ENCODE assay signal across 11 cellular contexts in the genomic region with DNA sequence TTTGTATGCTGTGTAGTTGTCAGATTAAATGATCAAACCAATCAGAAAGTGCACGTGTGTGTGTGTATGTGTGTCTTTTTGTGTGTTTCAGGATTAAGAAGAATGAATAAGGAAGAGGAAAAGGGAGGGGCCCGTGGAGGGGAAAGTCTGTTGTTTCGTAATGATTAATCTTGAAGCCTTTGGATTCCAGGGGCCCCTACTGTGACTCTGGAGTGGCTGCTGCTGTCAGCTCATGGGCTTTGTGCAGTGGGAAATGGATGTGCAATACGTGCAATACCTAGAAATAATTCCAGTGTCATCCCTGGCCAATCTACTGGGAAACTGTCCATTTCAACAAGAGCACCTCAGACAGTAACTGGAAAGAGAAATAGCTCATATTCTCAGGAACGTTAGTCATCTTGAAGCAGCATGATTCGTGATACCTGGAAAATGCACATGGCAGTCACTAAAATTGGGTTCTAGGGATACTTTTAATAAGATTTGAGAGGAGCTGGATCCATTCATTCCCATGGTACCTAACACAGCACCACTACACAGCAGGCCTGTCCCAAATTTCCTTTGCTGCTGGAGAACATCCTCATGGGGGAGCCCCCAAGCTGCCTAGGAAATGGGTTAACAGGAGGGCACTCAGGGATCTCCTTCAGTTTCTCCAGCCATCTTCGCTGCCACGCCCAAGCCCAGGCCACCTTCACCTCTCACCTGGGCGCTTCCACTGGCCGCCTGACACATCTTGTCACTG.
DNase-seq lines count a peak whose midpoint lies in the region; ATAC-seq, FAIRE-seq and TF ChIP-seq lines count a peak whose summit lies in the region.
"Had no signal": no experiment of that assay in that cellular context is flagged by ENCODE, and none has a peak within 500 bp of the region (broad histone marks: within the 10 kb centered on the region; RNA-seq: fewer than 3 reads in every experiment).

No MANE protein-coding gene starts in this region.

- H3K27me3 Mint-ChIP-seq in activated naive CD4-positive, alpha-beta T cell treated with anti-CD3 and anti-CD28 coated beads, Interleukin-2, amount 50 U/mL, for 24 hours = no peaks in the 10 kb centered on the region
- no peaks in the 10 kb centered on the region for H3K27me3 Mint-ChIP-seq in activated naive CD4-positive, alpha-beta T cell treated with anti-CD3 and anti-CD28 coated beads, Interleukin-2, amount 10 ng/mL, durations not matched to agents 7 days and 5 days

- no peak overlapping the region for H3K56ac ChIP-seq in H1 (replicated peaks; ENCODE audit: insufficient read length, low read depth, low read length)

- H3K23ac ChIP-seq in H1 (ENCODE audit: insufficient read length) = no peak overlapping the region

- H3K9ac ChIP-seq in H1 (replicated peaks in 1 of 4; ENCODE audit: extremely low read depth in 1 of 4, low read depth in 3 of 4, low read length in 3 of 4) = no peak overlapping the region
- H3K9ac ChIP-seq: KMS-11 had no signal

- H2AFZ ChIP-seq in H1 (ENCODE audit: low read length) = no peak overlapping the region
- no peak overlapping the region for H2AFZ ChIP-seq in PC-9

- H2BK5ac ChIP-seq in H1 (ENCODE audit: low read depth, low read length) = no peak overlapping the region

- intact Hi-C loops in left cardiac atrium (cut with DNase I) = no loop called here
- intact Hi-C loops in PC-9 (cut with micrococcal nuclease; ENCODE audit: unreplicated experiment) = no loop called here

- no peaks in the 10 kb centered on the region for H3F3A ChIP-seq in PC-9 (ENCODE audit: insufficient read depth, low read depth)

- H2BK120ac ChIP-seq in H1 (replicated peaks; ENCODE audit: low read depth, low read length) = no peak overlapping the region

- no peak overlapping the region for H2AK5ac ChIP-seq in H1 (ENCODE audit: low read depth, low read length)

- H3K36me3 ChIP-seq in H1 (ENCODE audit: control insufficient read depth in 2 of 4, insufficient read depth in 4 of 4, low read length in 3 of 4) = no peaks in the 10 kb centered on the region; a peak in 1 of 8 replicates
- H3K36me3 ChIP-seq in PC-9 (ENCODE audit: low read depth) = no peaks in the 10 kb centered on the region

- no peak for ATAC-seq in stimulated activated naive CD8-positive, alpha-beta T cell treated with anti-CD3 and anti-CD28 coated beads, Interleukin-15, Interleukin-2, amounts not matched to agents 100 U/mL and 50 U/mL, for 24 hours
- ATAC-seq in GM21576 (IDR thresholded peaks at IDR 0.05; ENCODE audit: unreplicated experiment) = no peak
- ATAC-seq in left cardiac atrium = no peak
- ATAC-seq: sciatic nerve had no signal

- TF ChIP-seq CTCF in H1 (IDR thresholded peaks at IDR 0.05; ENCODE audit: control extremely low read depth in 1 of 3, insufficient read depth in 1 of 3, low read depth in 1 of 3, low read length in 3 of 3) (no peak), PC-9 (conservative IDR thresholded peaks at IDR 0.05) (no peak)

- no TSS peak for BruUV-seq in PC-9 (replicated peaks; lab: Mats Ljungman, UMichigan)

- H3K9me2 ChIP-seq in PC-9 (ENCODE audit: insufficient read depth) = no peaks in the 10 kb centered on the region

- H4K20me1 ChIP-seq in H1 (replicated peaks in 1 of 2; ENCODE audit: control insufficient read depth in 1 of 2, insufficient read depth in 2 of 2, low read length in 2 of 2) = no peaks in the 10 kb centered on the region
- no peaks in the 10 kb centered on the region for H4K20me1 ChIP-seq in PC-9 (ENCODE audit: insufficient read depth)

- no peak overlapping the region for H3K4ac ChIP-seq in H1 (replicated peaks; ENCODE audit: insufficient read length, low read depth, low read length)

- DNase-seq in activated naive CD4-positive, alpha-beta T cell treated with anti-CD3 and anti-CD28 coated beads, Interleukin-2, amount 10 ng/mL, durations not matched to agents 7 days and 5 days = no peak
- DNase-seq in NCI-H69 (lab: John Stamatoyannopoulos, UW) (peak; percentile 41), H1 (ENCODE audit: low read depth in 1 of 2, low spot score in 2 of 2) (no peak), left cardiac atrium (no peak), PC-9 (no peak)
- DNase-seq in stimulated activated naive CD8-positive, alpha-beta T cell treated with anti-CD3 and anti-CD28 coated beads, Interleukin-15, Interleukin-2, amounts not matched to agents 100 U/mL and 50 U/mL, for 24 hours = peak; percentile 19
- DNase-seq: COR-L47 had no signal

- no peaks in the 10 kb centered on the region for H3K79me2 ChIP-seq in H1 (ENCODE audit: control insufficient read depth in 1 of 2, insufficient read depth in 2 of 2, low read length in 2 of 2)
- no peaks in the 10 kb centered on the region for H3K79me2 ChIP-seq in PC-9 (ENCODE audit: low read depth)

- H2BK15ac ChIP-seq in H1 (ENCODE audit: low read length) = no peak overlapping the region

- H4K8ac ChIP-seq in H1 (ENCODE audit: extremely low read depth, insufficient read depth, low read length) = no peak overlapping the region

- H3K4me3 ChIP-seq in H1 (ENCODE audit: extremely low read depth in 1 of 4, insufficient read depth in 2 of 4, low read depth in 3 of 4, low read length in 4 of 4) = no peak overlapping the region
- no peak overlapping the region for H3K4me3 ChIP-seq in PC-9

- no peak for TF ChIP-seq POLR2A in H1 (IDR thresholded peaks at IDR 0.05; ENCODE audit: control extremely low read depth in 1 of 2, low read depth in 2 of 2, low read length in 2 of 2)

- H3K27ac ChIP-seq in H1 (ENCODE audit: low read depth, low read length) = no peak overlapping the region
- no peak overlapping the region for H3K27ac ChIP-seq in PC-9
- H3K27ac ChIP-seq: KMS-11 had no signal

- no peaks in the 10 kb centered on the region for H3K9me3 ChIP-seq in H1 (ENCODE audit: insufficient read depth in 2 of 2, low read depth in 1 of 2, low read length in 1 of 2)
- no peaks in the 10 kb centered on the region for H3K9me3 ChIP-seq in PC-9 (ENCODE audit: insufficient read depth, low read depth)

- no peak overlapping the region for H4K91ac ChIP-seq in H1 (replicated peaks; ENCODE audit: insufficient read length, low read length)

- no peaks in the 10 kb centered on the region for H3K9me3 Mint-ChIP-seq in activated naive CD4-positive, alpha-beta T cell treated with anti-CD3 and anti-CD28 coated beads, Interleukin-2, amount 50 U/mL, for 24 hours
- no peaks in the 10 kb centered on the region for H3K9me3 Mint-ChIP-seq in activated naive CD4-positive, alpha-beta T cell treated with anti-CD3 and anti-CD28 coated beads, Interleukin-2, amount 10 ng/mL, durations not matched to agents 7 days and 5 days

- peak overlapping the region; percentile 38 for H3K27ac Mint-ChIP-seq in activated naive CD4-positive, alpha-beta T cell treated with anti-CD3 and anti-CD28 coated beads, Interleukin-2, amount 50 U/mL, for 24 hours
- no peak overlapping the region for H3K27ac Mint-ChIP-seq in activated naive CD4-positive, alpha-beta T cell treated with anti-CD3 and anti-CD28 coated beads, Interleukin-2, amount 10 ng/mL, durations not matched to agents 7 days and 5 days

- FAIRE-seq in H1 (lab: Jason Lieb, UNC) = no peak

- H3K18ac ChIP-seq in H1 (ENCODE audit: extremely low read depth, low read length) = no peak overlapping the region

- H3K79me1 ChIP-seq in H1 (ENCODE audit: low read depth, low read length) = no peaks in the 10 kb centered on the region

- H3K4me1 Mint-ChIP-seq in activated naive CD4-positive, alpha-beta T cell treated with anti-CD3 and anti-CD28 coated beads, Interleukin-2, amount 50 U/mL, for 24 hours = peaks cover 19% of the 10 kb centered on the region
- peaks cover 30% of the 10 kb centered on the region for H3K4me1 Mint-ChIP-seq in activated naive CD4-positive, alpha-beta T cell treated with anti-CD3 and anti-CD28 coated beads, Interleukin-2, amount 10 ng/mL, durations not matched to agents 7 days and 5 days

- H3K4me3 Mint-ChIP-seq in activated naive CD4-positive, alpha-beta T cell treated with anti-CD3 and anti-CD28 coated beads, Interleukin-2, amount 50 U/mL, for 24 hours = no peak overlapping the region
- no peak overlapping the region for H3K4me3 Mint-ChIP-seq in activated naive CD4-positive, alpha-beta T cell treated with anti-CD3 and anti-CD28 coated beads, Interleukin-2, amount 10 ng/mL, durations not matched to agents 7 days and 5 days

- no peak for TF ChIP-seq EP300 in H1 (IDR thresholded peaks at IDR 0.05; ENCODE audit: borderline replicate concordance in 1 of 2, low read depth in 2 of 2, low read length in 2 of 2)

- H2BK12ac ChIP-seq in H1 (ENCODE audit: low read depth, low read length) = no peak overlapping the region

- H3K14ac ChIP-seq in H1 (ENCODE audit: insufficient read length) = no peak overlapping the region

- POLR2A ChIA-PET in H1 (lab: Charles Lee; ENCODE audit: partially characterized antibody) = no interaction called here
- POLR2A ChIA-PET in PC-9 (lab: Charles Lee; ENCODE audit: unreplicated experiment) = interaction anchor here (0.5 to 0.6 kb wide), 2 partner anchors 166 to 419 kb away, joined by 6 to 7 read pairs; no protein-coding TSS in a partner anchor

- TF ChIP-seq RAD21 in H1 (IDR thresholded peaks at IDR 0.05 in 1 of 2, conservative IDR thresholded peaks at IDR 0.05 in 1 of 2; ENCODE audit: low read depth in 2 of 2, low read length in 2 of 2) = peak; percentile 25 to 43; a peak in 2 of 4 replicates

- H3K27me3 ChIP-seq in H1 (replicated peaks in 1 of 4; ENCODE audit: control insufficient read depth in 3 of 4, extremely low read depth in 1 of 4, insufficient read depth in 3 of 4, low read length in 3 of 4) (no peaks in the 10 kb centered on the region), PC-9 (ENCODE audit: insufficient read depth, low read depth) (no peaks in the 10 kb centered on the region)

- H3K4me2 ChIP-seq in H1 (ENCODE audit: insufficient read depth in 1 of 2, low read depth in 2 of 2, low read length in 2 of 2) (no peak overlapping the region), PC-9 (no peak overlapping the region)
- H3K4me2 ChIP-seq: KMS-11 had no signal

- H3K23me2 ChIP-seq in H1 (ENCODE audit: low read depth, low read length) = peaks cover 2% of the 10 kb centered on the region; the same call in 1 of the 2 replicates

- H4K5ac ChIP-seq in H1 (ENCODE audit: insufficient read length, low read depth, low read length) = no peak overlapping the region

- peaks cover 0 to 14% (median 5%) of the 10 kb centered on the region in 4 experiments; a peak in 3 of 7 replicates for H3K4me1 ChIP-seq in H1 (replicated peaks in 1 of 4; ENCODE audit: control insufficient read depth in 3 of 4, insufficient read depth in 4 of 4, low read length in 3 of 4)
- H3K4me1 ChIP-seq in PC-9 (replicated peaks; ENCODE audit: insufficient read depth) = no peaks in the 10 kb centered on the region

- peaks cover 12% of the 10 kb centered on the region for H3K36me3 Mint-ChIP-seq in activated naive CD4-positive, alpha-beta T cell treated with anti-CD3 and anti-CD28 coated beads, Interleukin-2, amount 50 U/mL, for 24 hours
- peaks cover 1% of the 10 kb centered on the region for H3K36me3 Mint-ChIP-seq in activated naive CD4-positive, alpha-beta T cell treated with anti-CD3 and anti-CD28 coated beads, Interleukin-2, amount 10 ng/mL, durations not matched to agents 7 days and 5 days

- H2BK20ac ChIP-seq in H1 (ENCODE audit: low read length) = no peak overlapping the region

- CTCF ChIA-PET in activated naive CD4-positive, alpha-beta T cell treated with anti-CD3 and anti-CD28 coated beads, Interleukin-2, amount 10 ng/mL, durations not matched to agents 7 days and 5 days (lab: Charles Lee) = no interaction called here
- CTCF ChIA-PET in H1 (lab: Charles Lee; ENCODE audit: partially characterized antibody) = interaction anchor here (0.6 to 4.9 kb wide), 4 partner anchors 8 to 69 kb away, joined by 3 to 33 read pairs (median 6); no protein-coding TSS in a partner anchor
- CTCF ChIA-PET in PC-9 (lab: Charles Lee) = no interaction called here

- 86% methylated on average over 10 of the region's 10 CpGs; no CpG with 5 or more reads in 1 of the 2 experiments for WGBS in H1 (ENCODE audit: extremely low coverage in 1 of 2, insufficient coverage in 1 of 2, insufficient read length in 1 of 2, insufficient replicate concordance in 2 of 2, low coverage in 1 of 2, low lambda C conversion rate in 2 of 2, missing lambda C conversion rate in 1 of 2), 2 experiments

Comparison
In these comparisons a context has a peak if more than half of its experiments do, and no peak if none do; other contexts are left out.
1. DNase-seq: peak in NCI-H69 (single experiment) and stimulated activated naive CD8-positive, alpha-beta T cell treated with anti-CD3 and anti-CD28 coated beads, Interleukin-15, Interleukin-2, amounts not matched to agents 100 U/mL and 50 U/mL, for 24 hours (single experiment); none in activated naive CD4-positive, alpha-beta T cell treated with anti-CD3 and anti-CD28 coated beads, Interleukin-2, amount 10 ng/mL, durations not matched to agents 7 days and 5 days (single experiment), H1 (0 of 2), left cardiac atrium (single experiment) and PC-9 (0 of 2).